In the genomic region with DNA sequence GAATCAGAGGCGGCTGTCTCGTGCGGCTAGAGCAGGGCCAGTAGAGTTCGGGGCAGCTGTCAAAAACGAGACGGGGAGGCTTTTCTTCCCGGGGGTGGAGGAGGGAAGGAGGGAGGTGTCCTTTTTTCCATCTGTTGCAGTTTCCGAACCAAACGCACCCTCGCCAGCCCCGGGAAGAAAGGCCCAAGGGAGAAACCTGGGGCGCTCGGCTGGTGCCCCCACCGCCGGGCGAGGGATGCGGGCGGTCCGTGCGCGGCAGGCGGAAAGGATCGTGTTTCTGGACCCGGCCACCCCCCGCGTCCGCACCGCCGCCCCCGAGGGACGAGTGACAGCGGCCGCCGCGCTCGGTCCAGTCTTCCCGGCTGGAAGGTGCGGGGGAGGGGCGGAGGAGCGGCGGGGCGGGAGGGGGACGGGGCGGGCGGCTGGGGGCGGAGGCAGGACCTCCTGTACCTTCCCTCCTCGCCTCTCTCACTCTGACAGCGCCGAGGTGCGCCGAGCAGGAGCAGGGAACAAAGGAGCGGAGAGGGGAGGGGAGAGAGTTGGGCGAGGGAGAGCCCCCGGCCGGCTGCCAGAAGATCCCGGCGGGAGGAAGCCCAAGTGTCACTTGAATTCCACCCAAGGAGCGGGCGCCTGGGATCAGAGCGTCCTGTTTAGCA, we compare ENCODE assay signal across 8 cellular contexts. TPM values are rescaled to one million over a fixed set of nuclear protein-coding genes. Genes with fewer than 3 reads are reported as not detected.
DNase-seq lines count a peak whose midpoint lies in the region; ATAC-seq, FAIRE-seq and TF ChIP-seq lines count a peak whose summit lies in the region.

Gene TGIF1 (plus strand): TSS at position 471 of the 656 bp plus-strand sequence. CDS start 318 bp downstream, outside the sequence.

- H3K9ac ChIP-seq in GM12878 (ENCODE audit: control insufficient read depth, insufficient read depth, low read length) (peak within 1 kb of the TSS; percentile 80), rectal smooth muscle tissue (ENCODE audit: low read length) (peak within 1 kb of the TSS; percentile 88)

- no peak for TF ChIP-seq RAD21 in GM12878 (IDR thresholded peaks at IDR 0.05; ENCODE audit: insufficient read depth, low read depth, low read length)

- peak within 1 kb of the TSS; percentile 88 for H2AFZ ChIP-seq in GM12878 (ENCODE audit: control insufficient read depth, low read depth, low read length)
- H2AFZ ChIP-seq in hepatocyte: peak within 1 kb of the TSS; percentile 18

- TF ChIP-seq CTCF in GM12878 (IDR thresholded peaks at IDR 0.05 in 2 of 3, conservative IDR thresholded peaks at IDR 0.05 in 1 of 3; ENCODE audit: control insufficient read depth in 2 of 3, extremely low read depth in 1 of 3, insufficient read depth in 1 of 3, low read depth in 3 of 3, low read length in 3 of 3) (no peak), hepatocyte (IDR thresholded peaks at IDR 0.05; ENCODE audit: poor library complexity) (no peak)

- no peak for FAIRE-seq in GM12878 (lab: Jason Lieb, UNC)

- H4K20me1 ChIP-seq in GM12878 (ENCODE audit: control insufficient read depth, insufficient read depth): no peaks in the 10 kb centered on the region
- peaks cover 7% of the 10 kb centered on the region for H4K20me1 ChIP-seq in hepatocyte (ENCODE audit: insufficient read depth, poor library complexity, severe bottlenecking)

- H3K9me3 ChIP-seq in GM12878 (replicated peaks; ENCODE audit: control insufficient read depth, insufficient read depth, low read length): no peaks in the 10 kb centered on the region; the same call in 1 of the 3 replicates
- no peaks in the 10 kb centered on the region for H3K9me3 ChIP-seq in hepatocyte (ENCODE audit: low read depth)

- no TSS peak for BruUV-seq in GM12878 (replicated peaks; lab: Mats Ljungman, UMichigan)

- RAD21 ChIA-PET in GM12878 (lab: Charles Lee; ENCODE audit: unreplicated experiment): interaction anchor here (1.6 kb wide), 1 partner anchor 144 kb away, joined by 4 read pairs; no protein-coding TSS in a partner anchor

- H3K9me2 ChIP-seq in hepatocyte (replicated peaks; ENCODE audit: insufficient read depth): no peaks in the 10 kb centered on the region

- no peak for TF ChIP-seq EP300 in GM12878 (IDR thresholded peaks at IDR 0.05; ENCODE audit: borderline replicate concordance in 1 of 2, control insufficient read depth in 1 of 2, low read depth in 2 of 2, low read length in 2 of 2)

- CTCF ChIA-PET in GM12878 (lab: Yijun Ruan, JAX): no interaction called here

- peak within 1 kb of the TSS; percentile 98 for H3K4me2 ChIP-seq in GM12878 (ENCODE audit: control insufficient read depth, insufficient read depth)
- H3K4me2 ChIP-seq in hepatocyte: peak within 1 kb of the TSS; percentile 85

- ATAC-seq in GM12878 (peak; percentile 17), HG03025 (IDR thresholded peaks at IDR 0.05; ENCODE audit: low FRiP score, unreplicated experiment) (no peak)

- peak; percentile 45 for DNase-seq in G401 (ENCODE audit: low spot score)
- DNase-seq in KBM-7: peak; percentile 70
- DNase-seq in T-helper 1 cell: peak in 3 of 5 donors; percentile 21 to 35 (median 31)
- DNase-seq in GM12878 (ENCODE audit: low read depth, low spot score): no peak
- DNase-seq in hepatocyte (ENCODE audit: low spot score): peak; percentile 93
- DNase-seq in NCI-H2107 (lab: John Stamatoyannopoulos, UW): no peak

- intact Hi-C loops in GM12878 (cut with micrococcal nuclease; ENCODE audit: unreplicated experiment): loop anchor here (1.0 to 5.0 kb wide), 7 partner anchors 48 to 217 kb away; no protein-coding TSS in a partner anchor

- SMC1A ChIA-PET in GM12878 (lab: Charles Lee; ENCODE audit: uncharacterized antibody, unreplicated experiment): interaction anchor here (0.9 to 1.7 kb wide), 2 partner anchors 135 to 216 kb away, joined by 3 to 5 read pairs; no protein-coding TSS in a partner anchor

- POLR2A ChIA-PET in GM12878 (lab: Charles Lee): interaction anchor here (0.6 kb wide), 1 partner anchor 19 kb away, joined by 4 read pairs; no protein-coding TSS in a partner anchor

- peak within 1 kb of the TSS; percentile 73 for H3K27ac ChIP-seq in GM12878 (ENCODE audit: control insufficient read depth, insufficient read depth)
- H3K27ac ChIP-seq in hepatocyte: peak within 1 kb of the TSS; percentile 99
- peak within 1 kb of the TSS; percentile 99 for H3K27ac ChIP-seq in rectal smooth muscle tissue (ENCODE audit: low read depth, low read length)

- H3K4me3 ChIP-seq in GM12878 (peak within 1 kb of the TSS; percentile 82), hepatocyte (peak within 1 kb of the TSS; percentile 84), rectal smooth muscle tissue (ENCODE audit: low read length) (peak within 1 kb of the TSS; percentile 97)

- WGBS in GM12878 (ENCODE audit: insufficient coverage, insufficient replicate concordance, low lambda C conversion rate, missing lambda C conversion rate): 3% methylated on average over 36 of the region's 60 CpGs
- 1% methylated on average over 41 of the region's 60 CpGs for WGBS in hepatocyte (ENCODE audit: low lambda C conversion rate, missing lambda C conversion rate)

- H3K36me3 ChIP-seq in GM12878 (ENCODE audit: control insufficient read depth in 2 of 2, insufficient read depth in 2 of 2, low read length in 1 of 2) (no peaks in the 10 kb centered on the region), hepatocyte (replicated peaks; ENCODE audit: insufficient read depth, low read depth) (no peaks in the 10 kb centered on the region), rectal smooth muscle tissue (ENCODE audit: control insufficient read depth, insufficient read depth, low read length) (no peaks in the 10 kb centered on the region)

- no peak; the same call in 1 of the 2 replicates for TF ChIP-seq POLR2A in GM12878 (IDR thresholded peaks at IDR 0.05; ENCODE audit: low read depth, low read length)

- H3K27me3 ChIP-seq in GM12878 (replicated peaks in 1 of 2; ENCODE audit: control insufficient read depth in 2 of 2, insufficient read depth in 2 of 2, low read length in 1 of 2) (peaks cover 2 to 22% of the 10 kb centered on the region in 2 experiments), hepatocyte (no peaks in the 10 kb centered on the region), rectal smooth muscle tissue (ENCODE audit: control insufficient read depth, insufficient read depth, low read length) (no peaks in the 10 kb centered on the region)

- peaks cover 32% of the 10 kb centered on the region for H3K4me1 ChIP-seq in GM12878 (ENCODE audit: control insufficient read depth, insufficient read depth, low read length)
- peaks cover 12% of the 10 kb centered on the region for H3K4me1 ChIP-seq in hepatocyte (ENCODE audit: insufficient read depth)
- peaks cover 11% of the 10 kb centered on the region for H3K4me1 ChIP-seq in rectal smooth muscle tissue (ENCODE audit: control insufficient read depth, insufficient read depth, low read length)

- H3K79me2 ChIP-seq in GM12878 (ENCODE audit: control insufficient read depth, insufficient read depth, low read length) (no peaks in the 10 kb centered on the region), hepatocyte (peaks cover 42% of the 10 kb centered on the region)

- in situ Hi-C loops in G401 (cut with HindIII; ENCODE audit: low sequenced_read_pairs): no loop called here
- in situ Hi-C loops in KBM-7 (cut with MboI; ENCODE audit: low pct_unique_long_range_greater_than_20kb, low sequenced_read_pairs): no loop called here
- in situ Hi-C loops in GM12878 (cut with MboI): loop anchor here (5.0 to 10.0 kb wide), 3 partner anchors 147 to 475 kb away; no protein-coding TSS in a partner anchor

TF ChIP-seq in GM12878, 131 proteins besides CTCF, POLR2A, EP300 and RAD21:
- TF ChIP-seq IKZF1 (conservative IDR thresholded peaks at IDR 0.05) (peak; percentile 62), IKZF2 (IDR thresholded peaks at IDR 0.05) (no peak; a peak in 1 of 4 replicates), BHLHE40 (IDR thresholded peaks at IDR 0.05; ENCODE audit: borderline replicate concordance in 1 of 2, low read depth in 2 of 2, low read length in 1 of 2) (peak; percentile 65 to 89; a peak in 3 of 4 replicates), HDAC6 (IDR thresholded peaks at IDR 0.05; ENCODE audit: unreplicated experiment) (no peak), POLR2AphosphoS5 (IDR thresholded peaks at IDR 0.05; ENCODE audit: low read length) (peak; percentile 40), LARP7 (IDR thresholded peaks at IDR 0.05) (peak; percentile 23; the same call in 1 of the 2 replicates), SMAD5 (IDR thresholded peaks at IDR 0.05; ENCODE audit: low read depth) (no peak), DPF2 (IDR thresholded peaks at IDR 0.05) (0 out of 2 replicates have a peak, but pooled peaks have one; percentile 9), SUZ12 (IDR thresholded peaks at IDR 0.05; ENCODE audit: unreplicated experiment) (peak; percentile 9)

RNA-seq across cellular contexts. Expression of gene TGIF1, which starts in this region (rescaled TPM):
- total RNA-seq in G401 (2014; rRNA removed; shearing (Covaris generic)): 279 and 304 TPM in 2 replicates
- total RNA-seq in GM12878 (2013; cell fraction: nucleolus; rRNA removed): 35.4 and 35.6 TPM in 2 replicates
- total RNA-seq in GM12878 (2014; rRNA removed): 8.3 and 9.0 TPM in 2 replicates
- total RNA-seq in GM12878 (2014; rRNA removed; fragmentation: Illumina TruSeq; extraction: Trizol): 5.3 and 6.7 TPM in 2 replicates
- total RNA-seq in GM12878 (2021): 6.2 and 6.4 TPM in 2 replicates
- 2.1 TPM for polyA plus RNA-seq in GM12878 (2011; ENCODE audit: low read depth)
- polyA plus RNA-seq in GM12878 (2011; rRNA removed): 1.5 and 1.8 TPM in 2 replicates
- polyA plus RNA-seq in GM12878 (2011; cell fraction: cytosol; rRNA removed): 1.6 and 2.5 TPM in 2 replicates
- 2.9 and 6.2 TPM in 2 replicates for polyA plus RNA-seq in GM12878 (2011; cell fraction: nucleus; rRNA removed)
- polyA plus RNA-seq in GM12878 (2012): 3.6 and 6.1 TPM in 2 replicates
- polyA plus RNA-seq in GM12878 (2014; fragmentation: Illumina TruSeq; extraction: Trizol): 8.5 and 9.3 TPM in 2 replicates
- polyA plus RNA-seq in GM12878 (2014; fragmentation: Nextera tagmentation; extraction: Ambion mirVana): 1 to 10 TPM; 2.1 TPM
- 6.6 and 7.8 TPM in 2 replicates for polyA plus RNA-seq in GM12878 (2014; rRNA removed)
- 1 to 10 TPM; 6.2 to 7.2 TPM for polyA plus RNA-seq in GM12878 (2016; fragmentation: Nextera tagmentation; extraction: Ambion mirVana)
- polyA minus RNA-seq in GM12878 (2011; rRNA and poly(A)+ RNA removed): 0.51 and 2.2 TPM in 2 replicates
- polyA minus RNA-seq in GM12878 (2011; cell fraction: cytosol; rRNA and poly(A)+ RNA removed): 1.2 and 1.7 TPM in 2 replicates
- polyA minus RNA-seq in GM12878 (2011; cell fraction: nucleus; rRNA and poly(A)+ RNA removed): 0.85 and 2.9 TPM in 2 replicates
- 129 and 162 TPM in 2 replicates for total RNA-seq in hepatocyte
- polyA plus RNA-seq in hepatocyte: 152 and 193 TPM in 2 replicates

Comparison
In these comparisons a context has a peak if more than half of its experiments do, and no peak if none do; other contexts are left out.
1. RNA of gene TGIF1 (polyA plus RNA-seq): 152 to 193 TPM in hepatocyte; 1.5 to 9.3 TPM in GM12878; every median in the first group is over 10 times any median in the second.
2. DNase-seq: peak in G401 (single experiment), KBM-7 (single experiment), T-helper 1 cell (3 of 5) and hepatocyte (single experiment); none in GM12878 (single experiment) and NCI-H2107 (single experiment).
3. Peak in every context shown above with its lines, with median percentiles within 50 percentile points of each other: H3K27ac ChIP-seq and H3K4me3 ChIP-seq.